Comparison of ENCODE assay signal across 9 cellular contexts in genomic region chr6:40586800-40587201, GRCh38. TPM values are rescaled to one million over a fixed set of nuclear protein-coding genes. Genes with fewer than 3 reads are reported as not detected.
DNase-seq lines count a peak whose midpoint lies in the region; ATAC-seq and TF ChIP-seq lines count a peak whose summit lies in the region.
"Had no signal": no experiment of that assay in that cellular context is flagged by ENCODE, and none has a peak within 500 bp of the region (broad histone marks: within the 10 kb centered on the region; RNA-seq: fewer than 3 reads in every experiment).

No MANE protein-coding gene starts in this region.

- no peaks in the 10 kb centered on the region for H4K20me1 ChIP-seq in Loucy (ENCODE audit: insufficient read depth, low read length, poor library complexity, severe bottlenecking)
- no peaks in the 10 kb centered on the region for H4K20me1 ChIP-seq in neural progenitor cell (ENCODE audit: low read depth)

- H3K27ac ChIP-seq in CD4-positive, alpha-beta T cell (ENCODE audit: low read depth, low read length): no peak overlapping the region
- H3K27ac ChIP-seq in ectodermal cell (ENCODE audit: insufficient read depth, low read depth, low read length, poor library complexity, severe bottlenecking) (no peak overlapping the region), neural progenitor cell (no peak overlapping the region)
- H3K27ac ChIP-seq: epithelial cell of prostate had no signal

- no peaks in the 10 kb centered on the region for H3K36me3 Mint-ChIP-seq in CD4-positive, alpha-beta T cell (ENCODE audit: low read depth)
- no peaks in the 10 kb centered on the region for H3K36me3 Mint-ChIP-seq in neural progenitor cell

- CTCF ChIA-PET in CD4-positive, alpha-beta T cell (lab: Charles Lee): interaction anchor here (1.6 kb wide), 1 partner anchor 34 kb away, joined by 3 read pairs; no protein-coding TSS in a partner anchor

- peak overlapping the region; percentile 90 for H3K4me2 ChIP-seq in Loucy (ENCODE audit: low read depth, low read length, poor library complexity, severe bottlenecking)
- H3K4me2 ChIP-seq in neural progenitor cell: peak overlapping the region; percentile 93

- ATAC-seq in CD4-positive, alpha-beta T cell (ENCODE audit: poor library complexity): no peak
- no peak for ATAC-seq in left lobe of liver
- no peak for ATAC-seq in GM19455 (IDR thresholded peaks at IDR 0.05; ENCODE audit: unreplicated experiment)

- H3F3A ChIP-seq in Loucy (ENCODE audit: low read depth) (no peaks in the 10 kb centered on the region), neural progenitor cell (ENCODE audit: low read depth) (peaks cover 4% of the 10 kb centered on the region)

- no peaks in the 10 kb centered on the region for H3K9me3 Mint-ChIP-seq in CD4-positive, alpha-beta T cell
- H3K9me3 Mint-ChIP-seq in neural progenitor cell: no peaks in the 10 kb centered on the region

- H3K36me3 ChIP-seq in Loucy (ENCODE audit: insufficient read depth, low read length): no peaks in the 10 kb centered on the region
- H3K36me3 ChIP-seq in ectodermal cell (ENCODE audit: control insufficient read depth, insufficient read depth, low read length): no peaks in the 10 kb centered on the region
- H3K36me3 ChIP-seq in neural progenitor cell: no peaks in the 10 kb centered on the region

- H3K27me3 Mint-ChIP-seq in CD4-positive, alpha-beta T cell: peaks cover 39% of the 10 kb centered on the region
- peaks cover 41% of the 10 kb centered on the region for H3K27me3 Mint-ChIP-seq in neural progenitor cell (ENCODE audit: insufficient read depth, low read depth)

- H3K4me1 ChIP-seq in Loucy (ENCODE audit: insufficient read depth, low read length, poor library complexity, severe bottlenecking) (peaks cover 41% of the 10 kb centered on the region), ectodermal cell (ENCODE audit: control insufficient read depth, insufficient read depth, low read length) (peaks cover 25% of the 10 kb centered on the region), neural progenitor cell (peaks cover 24% of the 10 kb centered on the region)

- H3K4me3 ChIP-seq in Loucy (ENCODE audit: low read length, poor library complexity, severe bottlenecking): peak overlapping the region; percentile 97
- H3K4me3 ChIP-seq in ectodermal cell (ENCODE audit: insufficient read depth, low read depth, low read length): peak overlapping the region; percentile 46
- H3K4me3 ChIP-seq in neural progenitor cell: peak overlapping the region; percentile 59

- peak overlapping the region; percentile 64 for H2AFZ ChIP-seq in Loucy (ENCODE audit: low read length)
- peak overlapping the region; percentile 85 for H2AFZ ChIP-seq in neural progenitor cell (replicated peaks)

- H3K9ac ChIP-seq in Loucy (ENCODE audit: low read depth, low read length, poor library complexity, severe bottlenecking) (peak overlapping the region; percentile 97), neural progenitor cell (no peak overlapping the region)

- H3K4me1 Mint-ChIP-seq in CD4-positive, alpha-beta T cell (ENCODE audit: low read depth): peaks cover 20% of the 10 kb centered on the region
- H3K4me1 Mint-ChIP-seq in neural progenitor cell: peaks cover 26% of the 10 kb centered on the region

- no peaks in the 10 kb centered on the region for H3K9me3 ChIP-seq in CD4-positive, alpha-beta T cell (ENCODE audit: control insufficient read depth, low read length)
- H3K9me3 ChIP-seq in Loucy (ENCODE audit: insufficient read depth, low read depth, low read length) (no peaks in the 10 kb centered on the region), ectodermal cell (ENCODE audit: control insufficient read depth, low read length) (no peaks in the 10 kb centered on the region), neural progenitor cell (ENCODE audit: low read depth) (no peaks in the 10 kb centered on the region)

- no peak overlapping the region for H3K27ac Mint-ChIP-seq in CD4-positive, alpha-beta T cell
- H3K27ac Mint-ChIP-seq in neural progenitor cell: no peak overlapping the region

- POLR2A ChIA-PET in CD4-positive, alpha-beta T cell (lab: Charles Lee): no interaction called here

- peak overlapping the region; percentile 84 for H3K4me3 Mint-ChIP-seq in CD4-positive, alpha-beta T cell
- H3K4me3 Mint-ChIP-seq in neural progenitor cell: peak overlapping the region; percentile 91

- no peaks in the 10 kb centered on the region for H3K9me2 ChIP-seq in Loucy (replicated peaks; ENCODE audit: low read depth, low read length)

- H3K79me2 ChIP-seq in Loucy (ENCODE audit: insufficient read depth, low read length) (peaks cover 48% of the 10 kb centered on the region), neural progenitor cell (ENCODE audit: low read depth) (no peaks in the 10 kb centered on the region)

- no peak for TF ChIP-seq CTCF in CD4-positive, alpha-beta T cell (IDR thresholded peaks at IDR 0.05)
- no peak for TF ChIP-seq CTCF in Loucy (conservative IDR thresholded peaks at IDR 0.05; ENCODE audit: low read length)
- no peak for TF ChIP-seq CTCF in neural progenitor cell (IDR thresholded peaks at IDR 0.05)

- 2 to 3% methylated on average over 38 of the region's 38 CpGs for WGBS in ectodermal cell, 2 experiments

- intact Hi-C loops in CD4-positive, alpha-beta T cell (cut with DNase I, micrococcal nuclease): loop anchor here in 1 of 2 experiments (2.0 kb wide), 1 partner anchor 258 kb away; no protein-coding TSS in a partner anchor

- H3K27me3 ChIP-seq in CD4-positive, alpha-beta T cell (ENCODE audit: control insufficient read depth, insufficient read depth, low read length): peaks cover 10% of the 10 kb centered on the region
- no peaks in the 10 kb centered on the region for H3K27me3 ChIP-seq in Loucy (ENCODE audit: insufficient read depth, low read length, poor library complexity, severe bottlenecking)
- H3K27me3 ChIP-seq in ectodermal cell (ENCODE audit: control insufficient read depth, insufficient read depth, low read length, poor library complexity, severe bottlenecking): peaks cover 44% of the 10 kb centered on the region
- peaks cover 45% of the 10 kb centered on the region for H3K27me3 ChIP-seq in neural progenitor cell

- DNase-seq in CD4-positive, alpha-beta T cell: peak in 2 of 10 experiments; percentile 4 to 8
- DNase-seq in neural progenitor cell (ENCODE audit: low spot score): peak; percentile 10
- DNase-seq in left lobe of liver (ENCODE audit: low spot score): no peak
- DNase-seq in T1000 (lab: John Stamatoyannopoulos, UW): no peak
- no peak for DNase-seq in amniotic stem cell (lab: John Stamatoyannopoulos, UW)

RNA-seq across cellular contexts. Expression of gene LRFN2, which starts 0.4 kb away (rescaled TPM):
- total RNA-seq in CD4-positive, alpha-beta T cell: not detected
- 0.15 TPM for polyA plus RNA-seq in ectodermal cell (2013, experiment 1 of 4)
- 0.18 TPM for polyA plus RNA-seq in ectodermal cell (2013, experiment 2 of 4)
- polyA plus RNA-seq in ectodermal cell (2013, experiment 3 of 4): 0.05 TPM
- polyA plus RNA-seq in ectodermal cell (2013, experiment 4 of 4): 0.12 TPM
- 0.40 TPM in 1 of 2 replicates, not detected in the other for total RNA-seq in neural progenitor cell (ENCODE audit: low replicate concordance)
- 0.05 TPM for total RNA-seq in left lobe of liver

Comparison
In these comparisons a context has a peak if more than half of its experiments do, and no peak if none do; other contexts are left out.
1. H3K4me3 ChIP-seq: peak in every context shown above with its lines; median percentile 97 in Loucy; 59 in neural progenitor cell; 46 in ectodermal cell.